Comparison of ENCODE assay signal across 13 cellular contexts in the genomic region with DNA sequence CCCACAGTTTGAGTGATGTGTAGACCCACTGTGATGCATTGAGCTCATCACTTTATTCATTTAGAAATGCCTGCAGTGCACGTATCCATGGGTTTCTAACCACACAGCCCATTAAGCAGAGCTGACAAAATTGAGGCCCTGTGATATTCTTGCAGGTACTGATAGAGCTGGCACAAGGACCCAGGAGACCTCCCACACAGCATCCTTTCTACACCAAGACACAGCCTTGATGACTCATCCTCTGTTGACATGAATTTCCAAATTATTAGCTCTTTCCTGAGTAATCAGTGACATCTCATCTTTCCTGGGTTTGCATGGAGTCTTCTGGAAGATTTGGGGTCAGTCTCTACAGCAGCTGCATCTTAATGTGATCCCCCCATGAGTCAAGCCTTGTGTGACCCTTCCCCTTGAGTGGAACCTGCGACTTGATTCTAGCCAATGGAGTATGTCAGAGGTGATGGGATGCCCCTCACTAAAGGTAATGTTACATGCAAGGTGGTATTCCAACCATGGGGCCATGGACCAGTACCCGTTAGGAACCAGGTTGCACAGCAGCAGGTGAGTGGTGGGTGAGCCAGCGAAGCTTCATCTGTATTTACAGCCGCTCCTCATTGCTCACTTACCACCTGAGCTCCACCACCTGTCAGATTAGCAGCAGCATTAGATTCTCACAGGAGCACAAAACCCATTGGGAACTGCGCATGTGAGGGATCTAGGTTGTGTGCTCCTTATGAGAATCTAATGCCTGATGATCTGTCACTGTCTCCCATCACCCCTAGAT.
DNase-seq lines count a peak whose midpoint lies in the region; ATAC-seq and TF ChIP-seq lines count a peak whose summit lies in the region.
"Had no signal": no experiment of that assay in that cellular context is flagged by ENCODE, and none has a peak within 500 bp of the region (broad histone marks: within the 10 kb centered on the region; RNA-seq: fewer than 3 reads in every experiment).

No MANE protein-coding gene starts in this region.

- peak overlapping the region in 1 of 2 experiments; percentile 65 for H3K4ac ChIP-seq in mesenchymal stem cell (ENCODE audit: low read depth in 1 of 2, low read length in 2 of 2)

- H3K18ac ChIP-seq in mesenchymal stem cell (ENCODE audit: low read depth in 1 of 2, low read length in 2 of 2) = peak overlapping the region in 1 of 2 experiments; percentile 89

- H3K23ac ChIP-seq in mesenchymal stem cell (ENCODE audit: low read length in 2 of 2) = no peak overlapping the region

- H2AFZ ChIP-seq in mammary epithelial cell (ENCODE audit: low read depth, low read length) = no peak overlapping the region
- no peak overlapping the region for H2AFZ ChIP-seq in mesenchymal stem cell (ENCODE audit: low read depth, low read length)
- H2AFZ ChIP-seq: hepatocyte had no signal

- H3K14ac ChIP-seq in mesenchymal stem cell (ENCODE audit: low read length in 2 of 2) = peak overlapping the region in 1 of 2 experiments; percentile 78

- intact Hi-C loops in mammary epithelial cell (cut with micrococcal nuclease) = no loop called here

- no peak overlapping the region for H2BK120ac ChIP-seq in mesenchymal stem cell (ENCODE audit: low read depth, low read length)

- H3K9ac ChIP-seq in mammary epithelial cell (ENCODE audit: insufficient read depth, low read length) (no peak overlapping the region), mesenchymal stem cell (ENCODE audit: low read length) (no peak overlapping the region)

- no peak overlapping the region for H3K4me3 ChIP-seq in mammary epithelial cell (replicated peaks in 1 of 3; ENCODE audit: insufficient read depth in 1 of 3, low read depth in 2 of 3, low read length in 3 of 3)
- H3K4me3 ChIP-seq in mesenchymal stem cell (ENCODE audit: insufficient read depth in 1 of 2, low read depth in 1 of 2, low read length in 2 of 2) = no peak overlapping the region
- H3K4me3 ChIP-seq: hepatocyte, lower lobe of right lung had no signal

- H2BK15ac ChIP-seq in mesenchymal stem cell (ENCODE audit: low read depth, poor library complexity, severe bottlenecking) = no peak overlapping the region

- H2BK12ac ChIP-seq in mesenchymal stem cell (ENCODE audit: low read length in 2 of 2) = peak overlapping the region in 1 of 2 experiments; percentile 91

- dilution Hi-C loops in mammary epithelial cell (cut with HindIII; ENCODE audit: low sequenced_read_pairs) = no loop called here

- H3K79me1 ChIP-seq in mesenchymal stem cell (replicated peaks; ENCODE audit: low read length, poor library complexity, severe bottlenecking) = no peaks in the 10 kb centered on the region

- TF ChIP-seq CTCF in mammary epithelial cell (conservative IDR thresholded peaks at IDR 0.05 in 1 of 2, IDR thresholded peaks at IDR 0.05 in 1 of 2; ENCODE audit: extremely low read depth in 1 of 2, insufficient read depth in 1 of 2, low read depth in 1 of 2, low read length in 2 of 2) = no peak

- H3K27me3 ChIP-seq in mammary epithelial cell (ENCODE audit: insufficient read depth, low read length) (no peaks in the 10 kb centered on the region), mesenchymal stem cell (ENCODE audit: control insufficient read depth in 1 of 2, insufficient read depth in 1 of 2, low read length in 2 of 2) (no peaks in the 10 kb centered on the region)
- H3K27me3 ChIP-seq: hepatocyte had no signal

- H3K36me3 ChIP-seq in mammary epithelial cell (ENCODE audit: insufficient read depth, low read length) (no peaks in the 10 kb centered on the region), mesenchymal stem cell (ENCODE audit: control insufficient read depth in 1 of 2, insufficient read depth in 2 of 2, low read depth in 1 of 2, low read length in 2 of 2) (no peaks in the 10 kb centered on the region)
- H3K36me3 ChIP-seq: lower lobe of right lung had no signal

- H3K4me1 ChIP-seq in mammary epithelial cell (ENCODE audit: insufficient read depth, low read length) (peaks cover 61% of the 10 kb centered on the region), mesenchymal stem cell (ENCODE audit: control insufficient read depth, insufficient read depth, low read depth, low read length) (peaks cover 26% of the 10 kb centered on the region)

- no peaks in the 10 kb centered on the region for H4K20me1 ChIP-seq in mammary epithelial cell (ENCODE audit: insufficient read depth, low read length)

- ATAC-seq in HG02678 (IDR thresholded peaks at IDR 0.05; ENCODE audit: unreplicated experiment) = no peak
- ATAC-seq: lower lobe of right lung had no signal

- H3K4me2 ChIP-seq in mammary epithelial cell (ENCODE audit: insufficient read depth, low read depth, low read length) = no peak overlapping the region
- H3K4me2 ChIP-seq in mesenchymal stem cell (ENCODE audit: low read length, poor library complexity, severe bottlenecking) = no peak overlapping the region
- H3K4me2 ChIP-seq: hepatocyte had no signal

- H3K79me2 ChIP-seq in mammary epithelial cell (ENCODE audit: insufficient read depth, low read length) = no peaks in the 10 kb centered on the region
- H3K79me2 ChIP-seq: hepatocyte had no signal

- H2BK5ac ChIP-seq in mesenchymal stem cell (ENCODE audit: low read depth, low read length, poor library complexity, severe bottlenecking) = no peak overlapping the region

- DNase-seq in DMS53 treated with DMSO at 0.1 percent for 48 hours (lab: John Stamatoyannopoulos, UW; ENCODE audit: unreplicated experiment) (peak; percentile 5), LHCN-M2 (ENCODE audit: low read depth) (peak; percentile 84), mammary epithelial cell (peak; percentile 41), mesenchymal stem cell (peak; percentile 71), ecto neural progenitor cell (ENCODE audit: low spot score) (no peak), NCI-H446 (lab: John Stamatoyannopoulos, UW) (no peak)
- DNase-seq in stimulated activated CD4-positive, alpha-beta T cell treated with anti-CD3 and anti-CD28 coated beads, Interleukin-2, amount 100 ng/mL, for 24 hours = no peak
- DNase-seq: activated CD4-positive, alpha-beta T cell treated with anti-CD3 and anti-CD28 coated beads for 48 hours; CD4-positive, alpha-beta memory T cell; lower lobe of right lung; small intestine had no signal

- H3K27ac ChIP-seq in mammary epithelial cell (ENCODE audit: insufficient read depth, low read depth, low read length) = no peak overlapping the region
- H3K27ac ChIP-seq in mesenchymal stem cell (ENCODE audit: low read length, poor library complexity, severe bottlenecking) = no peak overlapping the region
- H3K27ac ChIP-seq: hepatocyte, lower lobe of right lung had no signal

- H3K9me3 ChIP-seq in mammary epithelial cell (replicated peaks; ENCODE audit: insufficient read depth, low read length) (no peaks in the 10 kb centered on the region), mesenchymal stem cell (ENCODE audit: control insufficient read depth, low read length) (no peaks in the 10 kb centered on the region)
- H3K9me3 ChIP-seq: lower lobe of right lung had no signal

- H4K8ac ChIP-seq in mesenchymal stem cell (ENCODE audit: low read length) = no peak overlapping the region

- H2AK5ac ChIP-seq in mesenchymal stem cell (ENCODE audit: low read length, severe bottlenecking) = peak overlapping the region; percentile 57

- CTCF ChIA-PET in mammary epithelial cell (lab: Charles Lee; ENCODE audit: low non-redundant PET) = no interaction called here

- in situ Hi-C loops in mammary epithelial cell (cut with MboI; ENCODE audit: low sequenced_read_pairs in 2 of 2) = no loop called here

- BruUV-seq in mammary epithelial cell (replicated peaks; lab: Mats Ljungman, UMichigan) = no TSS peak

- H4K91ac ChIP-seq in mesenchymal stem cell (ENCODE audit: low read length) = no peak overlapping the region

- WGBS in mammary epithelial cell (ENCODE audit: low coverage, missing lambda C conversion rate) = 66% methylated on average over 5 of the region's 6 CpGs
- 91% methylated on average over 6 of the region's 6 CpGs for WGBS in mesenchymal stem cell

Comparison
In these comparisons a context has a peak if more than half of its experiments do, and no peak if none do; other contexts are left out.
1. DNase-seq: peak in DMS53 treated with DMSO at 0.1 percent for 48 hours (single experiment), LHCN-M2 (single experiment), mammary epithelial cell (single experiment) and mesenchymal stem cell (single experiment); none in ecto neural progenitor cell (single experiment), NCI-H446 (0 of 2) and stimulated activated CD4-positive, alpha-beta T cell treated with anti-CD3 and anti-CD28 coated beads, Interleukin-2, amount 100 ng/mL, for 24 hours (0 of 2).